8 cellular contexts compared by ENCODE assay signal in the genomic region with DNA sequence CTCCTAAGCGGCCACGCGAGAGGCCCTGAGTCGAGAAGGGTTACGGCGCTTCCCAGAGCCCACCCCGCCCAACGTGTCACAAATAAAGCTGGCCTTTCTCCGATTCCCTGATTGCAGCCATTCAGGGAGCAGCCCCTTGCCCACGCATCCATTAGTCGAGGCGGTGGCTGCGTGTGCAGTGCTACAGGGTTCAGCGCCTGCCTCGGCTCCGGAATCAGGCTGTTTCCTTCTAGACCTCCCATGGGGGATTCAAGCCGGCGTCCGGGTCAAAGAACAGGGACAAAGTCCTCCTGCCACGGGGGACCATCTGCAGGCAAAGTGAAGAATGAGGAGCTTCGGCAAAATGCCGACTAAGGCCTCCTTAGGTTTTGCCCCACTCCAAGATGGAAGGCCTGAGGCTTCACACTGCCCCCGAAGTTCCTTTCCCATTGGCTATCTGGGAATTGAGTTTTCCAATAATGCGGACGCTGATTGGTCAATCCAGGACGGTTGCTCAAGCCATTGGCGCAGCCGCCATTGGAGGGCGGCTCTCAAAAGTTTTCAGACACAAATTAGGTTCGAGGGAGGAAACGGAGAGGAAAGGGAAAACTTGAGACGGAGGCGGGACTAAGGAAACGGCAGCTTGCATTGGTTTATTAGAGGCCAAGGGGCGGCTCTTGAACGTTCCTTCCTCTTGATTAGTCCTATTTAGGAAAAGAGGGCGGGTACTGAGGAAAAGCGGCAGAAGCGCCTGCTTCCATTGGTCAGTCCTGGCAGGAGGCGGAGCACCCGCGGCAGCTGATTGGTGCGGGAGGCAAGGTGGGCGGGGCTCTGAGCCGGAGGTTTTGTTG. TPM values are rescaled to one million over a fixed set of nuclear protein-coding genes. Genes with fewer than 3 reads are reported as not detected.
DNase-seq lines count a peak whose midpoint lies in the region; ATAC-seq and TF ChIP-seq lines count a peak whose summit lies in the region.

No MANE protein-coding gene starts in this region.

- peaks cover 21 to 34% (median 28%) of the 10 kb centered on the region in 3 donors for H3K4me1 Mint-ChIP-seq in T-cell
- H3K4me1 Mint-ChIP-seq in type B pancreatic cell (ENCODE audit: unreplicated experiment), result peaks cover 14% of the 10 kb centered on the region

- peak overlapping the region; percentile 83 to 96 (median 91) for H3K27ac ChIP-seq in heart right ventricle

- ATAC-seq in HG02870 (IDR thresholded peaks at IDR 0.05; ENCODE audit: unreplicated experiment) (peak; percentile 88), T-cell (replicated peaks in 1 of 4) (peak; percentile 90 to 93 (median 90)), heart right ventricle (peak; percentile 94 to 97 (median 96))

- CTCF ChIA-PET in T-cell (lab: Charles Lee), result interaction anchor here (0.6 to 2.3 kb wide), 11 partner anchors 14 to 1124 kb away, joined by 3 to 10 read pairs (median 5); partner anchors contain the start of genes CFAP20 (in 1 of the 2) and POLR2C (in 1 of the 2)

- in situ Hi-C loops in GM13977 (cut with MboI; ENCODE audit: low pct_unique_long_range_greater_than_20kb, low sequenced_read_pairs, unreplicated experiment), result no loop called here

- peaks cover 11 to 27% (median 19%) of the 10 kb centered on the region in 9 donors for H3K4me1 ChIP-seq in heart right ventricle

- H3K27ac Mint-ChIP-seq in T-cell, result peak overlapping the region; percentile 96 to 98
- peak overlapping the region; percentile 97 for H3K27ac Mint-ChIP-seq in type B pancreatic cell

- DNase-seq in GM13977 (ENCODE audit: low spot score) (peak; percentile 98), NCI-H146 (lab: John Stamatoyannopoulos, UW) (peak; percentile 99), T-cell (peak; percentile 92 to 99 (median 97)), amniotic stem cell (lab: John Stamatoyannopoulos, UW) (peak; percentile 100), heart right ventricle (peak; percentile 98 to 99), pons (ENCODE audit: low spot score) (peak; percentile 100), type B pancreatic cell (ENCODE audit: extremely low spot score, unreplicated experiment) (peak; percentile 98)

- no peaks in the 10 kb centered on the region for H3K27me3 ChIP-seq in heart right ventricle

- WGBS in heart right ventricle, 2 donors, result 0% methylated on average over 45 of the region's 45 CpGs

- peaks cover 4 to 11% (median 10%) of the 10 kb centered on the region in 3 donors for H3K9me3 Mint-ChIP-seq in T-cell
- H3K9me3 Mint-ChIP-seq in type B pancreatic cell, result peaks cover 7% of the 10 kb centered on the region

- H3K9me3 ChIP-seq in heart right ventricle, result peaks cover 0 to 7% (median 0%) of the 10 kb centered on the region in 11 donors

- H3K36me3 ChIP-seq in heart right ventricle, result peaks cover 0 to 15% (median 0%) of the 10 kb centered on the region in 9 donors

- intact Hi-C loops in heart right ventricle (cut with DNase I), result loop anchor here in 1 of 10 donors (2.0 kb wide), 1 partner anchor 68 kb away; the partner anchor contains the start of gene KIFC3

- H3K36me3 Mint-ChIP-seq in T-cell (peaks cover 3% of the 10 kb centered on the region), type B pancreatic cell (peaks cover 4% of the 10 kb centered on the region)

- no peak for TF ChIP-seq CTCF in GM13977 (IDR thresholded peaks at IDR 0.05; ENCODE audit: extremely low read depth, insufficient read depth, missing control alignments)
- no peak for TF ChIP-seq CTCF in heart right ventricle (IDR thresholded peaks at IDR 0.05)
- no peak for TF ChIP-seq CTCF in type B pancreatic cell (conservative IDR thresholded peaks at IDR 0.05)

- POLR2A ChIA-PET in T-cell (lab: Charles Lee), result interaction anchor here in 1 of 2 donors (0.6 to 1.6 kb wide), 6 partner anchors 9 to 442 kb away, joined by 3 to 13 read pairs (median 4); no protein-coding TSS in a partner anchor

- peak overlapping the region; percentile 98 to 99 (median 98) for H3K4me3 Mint-ChIP-seq in T-cell
- peak overlapping the region; percentile 100 for H3K4me3 Mint-ChIP-seq in type B pancreatic cell

- peak overlapping the region; percentile 70 to 94 (median 80) for H3K4me3 ChIP-seq in heart right ventricle

- H3K27me3 Mint-ChIP-seq in T-cell (no peaks in the 10 kb centered on the region), type B pancreatic cell (no peaks in the 10 kb centered on the region)

RNA-seq across cellular contexts. Expression of gene KATNB1, which starts 0.4 kb away (rescaled TPM):
- 10 to 100 TPM; 23.0 to 28.0 (median 25.5) TPM for total RNA-seq in T-cell
- total RNA-seq in heart right ventricle, result 10 to 100 TPM in 7 of 10 donors, 1 to 10 TPM in 3; 9.0 to 14.0 (median 11.0) TPM
- 10 to 100 TPM in 1 of 2 donors, 1 to 10 TPM in 1; 9.8 to 15.1 TPM for polyA plus RNA-seq in heart right ventricle
- 20.2 and 31.7 TPM in 2 replicates for total RNA-seq in type B pancreatic cell (ENCODE audit: low replicate concordance)

RNA-seq across cellular contexts. Expression of gene DRC7, which starts 40.5 kb away (rescaled TPM):
- total RNA-seq in T-cell (not detected), heart right ventricle (under 1 TPM in 1 of 10 donors, not detected in 9; 0.09 TPM), type B pancreatic cell (ENCODE audit: low replicate concordance) (0.69 and 7.4 TPM in 2 replicates)
- polyA plus RNA-seq in heart right ventricle, result not detected

Comparison
In these comparisons a context has a peak if more than half of its experiments do, and no peak if none do; other contexts are left out.
1. Peak in every context shown above with its lines: DNase-seq, ATAC-seq, H3K4me3 ChIP-seq and H3K27ac ChIP-seq.